ENCODE assay signal across 1 cellular context in genomic region chrX:1500701-1501624, GRCh38.
TF ChIP-seq lines count a peak whose summit lies in the region.

No MANE protein-coding gene starts in this region.

TF ChIP-seq in GM12878, 131 proteins besides CTCF, POLR2A, EP300 and RAD21 (continued from another document and continues in another):
- 0 out of 3 replicates have a peak, but pooled peaks of 1 of the 2 experiments have one; percentile 31 for TF ChIP-seq EGR1 (IDR thresholded peaks at IDR 0.05; ENCODE audit: borderline replicate concordance in 1 of 2, low read depth in 2 of 2, low read length in 2 of 2)
- no peak for TF ChIP-seq SIN3A (IDR thresholded peaks at IDR 0.05; ENCODE audit: low read depth, low read length)
- TF ChIP-seq RCOR1 (conservative IDR thresholded peaks at IDR 0.05; ENCODE audit: low read depth, low read length) = peak; percentile 79; the same call in 1 of the 2 replicates
- TF ChIP-seq RB1 (IDR thresholded peaks at IDR 0.05; ENCODE audit: borderline replicate concordance) = no peak
- TF ChIP-seq ZNF687 (IDR thresholded peaks at IDR 0.05) = peak; percentile 72
- TF ChIP-seq SREBF1 (IDR thresholded peaks at IDR 0.05; ENCODE audit: low read length) = no peak
- TF ChIP-seq, protein P1, sequence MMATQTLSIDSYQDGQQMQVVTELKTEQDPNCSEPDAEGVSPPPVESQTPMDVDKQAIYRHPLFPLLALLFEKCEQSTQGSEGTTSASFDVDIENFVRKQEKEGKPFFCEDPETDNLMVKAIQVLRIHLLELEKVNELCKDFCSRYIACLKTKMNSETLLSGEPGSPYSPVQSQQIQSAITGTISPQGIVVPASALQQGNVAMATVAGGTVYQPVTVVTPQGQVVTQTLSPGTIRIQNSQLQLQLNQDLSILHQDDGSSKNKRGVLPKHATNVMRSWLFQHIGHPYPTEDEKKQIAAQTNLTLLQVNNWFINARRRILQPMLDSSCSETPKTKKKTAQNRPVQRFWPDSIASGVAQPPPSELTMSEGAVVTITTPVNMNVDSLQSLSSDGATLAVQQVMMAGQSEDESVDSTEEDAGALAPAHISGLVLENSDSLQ (IDR thresholded peaks at IDR 0.05) = 0 out of 2 replicates have a peak, but pooled peaks have one; percentile 14
- peak; percentile 73 for TF ChIP-seq YY1 (IDR thresholded peaks at IDR 0.05; ENCODE audit: low read depth, low read length)
- TF ChIP-seq MTA3 (IDR thresholded peaks at IDR 0.05; ENCODE audit: borderline replicate concordance, low read length) = 0 out of 2 replicates have a peak, but pooled peaks have one; percentile 64
- no peak for TF ChIP-seq ZNF622 (IDR thresholded peaks at IDR 0.05)
- TF ChIP-seq STAT1 (conservative IDR thresholded peaks at IDR 0.05) = no peak
- TF ChIP-seq, protein P2, sequence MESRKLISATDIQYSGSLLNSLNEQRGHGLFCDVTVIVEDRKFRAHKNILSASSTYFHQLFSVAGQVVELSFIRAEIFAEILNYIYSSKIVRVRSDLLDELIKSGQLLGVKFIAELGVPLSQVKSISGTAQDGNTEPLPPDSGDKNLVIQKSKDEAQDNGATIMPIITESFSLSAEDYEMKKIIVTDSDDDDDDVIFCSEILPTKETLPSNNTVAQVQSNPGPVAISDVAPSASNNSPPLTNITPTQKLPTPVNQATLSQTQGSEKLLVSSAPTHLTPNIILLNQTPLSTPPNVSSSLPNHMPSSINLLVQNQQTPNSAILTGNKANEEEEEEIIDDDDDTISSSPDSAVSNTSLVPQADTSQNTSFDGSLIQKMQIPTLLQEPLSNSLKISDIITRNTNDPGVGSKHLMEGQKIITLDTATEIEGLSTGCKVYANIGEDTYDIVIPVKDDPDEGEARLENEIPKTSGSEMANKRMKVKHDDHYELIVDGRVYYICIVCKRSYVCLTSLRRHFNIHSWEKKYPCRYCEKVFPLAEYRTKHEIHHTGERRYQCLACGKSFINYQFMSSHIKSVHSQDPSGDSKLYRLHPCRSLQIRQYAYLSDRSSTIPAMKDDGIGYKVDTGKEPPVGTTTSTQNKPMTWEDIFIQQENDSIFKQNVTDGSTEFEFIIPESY (IDR thresholded peaks at IDR 0.05) = no peak
- TF ChIP-seq IKZF1 (conservative IDR thresholded peaks at IDR 0.05) = peak; percentile 91
- TF ChIP-seq TCF3 (IDR thresholded peaks at IDR 0.05; ENCODE audit: borderline replicate concordance, insufficient read depth, low read depth, low read length) = peak; percentile 90; the same call in 1 of the 2 replicates
- TF ChIP-seq ZNF217 (IDR thresholded peaks at IDR 0.05) = peak; percentile 97
- TF ChIP-seq NFIC (IDR thresholded peaks at IDR 0.05; ENCODE audit: low read depth, low read length) = peak; percentile 80
- TF ChIP-seq, protein P3, sequence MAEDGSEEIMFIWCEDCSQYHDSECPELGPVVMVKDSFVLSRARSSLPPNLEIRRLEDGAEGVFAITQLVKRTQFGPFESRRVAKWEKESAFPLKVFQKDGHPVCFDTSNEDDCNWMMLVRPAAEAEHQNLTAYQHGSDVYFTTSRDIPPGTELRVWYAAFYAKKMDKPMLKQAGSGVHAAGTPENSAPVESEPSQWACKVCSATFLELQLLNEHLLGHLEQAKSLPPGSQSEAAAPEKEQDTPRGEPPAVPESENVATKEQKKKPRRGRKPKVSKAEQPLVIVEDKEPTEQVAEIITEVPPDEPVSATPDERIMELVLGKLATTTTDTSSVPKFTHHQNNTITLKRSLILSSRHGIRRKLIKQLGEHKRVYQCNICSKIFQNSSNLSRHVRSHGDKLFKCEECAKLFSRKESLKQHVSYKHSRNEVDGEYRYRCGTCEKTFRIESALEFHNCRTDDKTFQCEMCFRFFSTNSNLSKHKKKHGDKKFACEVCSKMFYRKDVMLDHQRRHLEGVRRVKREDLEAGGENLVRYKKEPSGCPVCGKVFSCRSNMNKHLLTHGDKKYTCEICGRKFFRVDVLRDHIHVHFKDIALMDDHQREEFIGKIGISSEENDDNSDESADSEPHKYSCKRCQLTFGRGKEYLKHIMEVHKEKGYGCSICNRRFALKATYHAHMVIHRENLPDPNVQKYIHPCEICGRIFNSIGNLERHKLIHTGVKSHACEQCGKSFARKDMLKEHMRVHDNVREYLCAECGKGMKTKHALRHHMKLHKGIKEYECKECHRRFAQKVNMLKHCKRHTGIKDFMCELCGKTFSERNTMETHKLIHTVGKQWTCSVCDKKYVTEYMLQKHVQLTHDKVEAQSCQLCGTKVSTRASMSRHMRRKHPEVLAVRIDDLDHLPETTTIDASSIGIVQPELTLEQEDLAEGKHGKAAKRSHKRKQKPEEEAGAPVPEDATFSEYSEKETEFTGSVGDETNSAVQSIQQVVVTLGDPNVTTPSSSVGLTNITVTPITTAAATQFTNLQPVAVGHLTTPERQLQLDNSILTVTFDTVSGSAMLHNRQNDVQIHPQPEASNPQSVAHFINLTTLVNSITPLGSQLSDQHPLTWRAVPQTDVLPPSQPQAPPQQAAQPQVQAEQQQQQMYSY (CRISPR knock-in tag; IDR thresholded peaks at IDR 0.05) = no peak
- TF ChIP-seq, protein P4, sequence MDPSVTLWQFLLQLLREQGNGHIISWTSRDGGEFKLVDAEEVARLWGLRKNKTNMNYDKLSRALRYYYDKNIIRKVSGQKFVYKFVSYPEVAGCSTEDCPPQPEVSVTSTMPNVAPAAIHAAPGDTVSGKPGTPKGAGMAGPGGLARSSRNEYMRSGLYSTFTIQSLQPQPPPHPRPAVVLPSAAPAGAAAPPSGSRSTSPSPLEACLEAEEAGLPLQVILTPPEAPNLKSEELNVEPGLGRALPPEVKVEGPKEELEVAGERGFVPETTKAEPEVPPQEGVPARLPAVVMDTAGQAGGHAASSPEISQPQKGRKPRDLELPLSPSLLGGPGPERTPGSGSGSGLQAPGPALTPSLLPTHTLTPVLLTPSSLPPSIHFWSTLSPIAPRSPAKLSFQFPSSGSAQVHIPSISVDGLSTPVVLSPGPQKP (IDR thresholded peaks at IDR 0.05; ENCODE audit: low read depth, low read length) = no peak
- TF ChIP-seq MXI1 (IDR thresholded peaks at IDR 0.05; ENCODE audit: low read depth, low read length) = no peak
- TF ChIP-seq MYC (IDR thresholded peaks at IDR 0.05; ENCODE audit: insufficient read depth, insufficient read length, insufficient replicate concordance, low read length, severe bottlenecking) = no peak
- TF ChIP-seq ZZZ3 (IDR thresholded peaks at IDR 0.05; ENCODE audit: control insufficient read depth, insufficient read length, low read depth) = no peak
- no peak for TF ChIP-seq BCLAF1 (IDR thresholded peaks at IDR 0.05)
- no peak for TF ChIP-seq RBBP5 (conservative IDR thresholded peaks at IDR 0.05)
- TF ChIP-seq CUX1 (IDR thresholded peaks at IDR 0.05; ENCODE audit: insufficient replicate concordance, low read depth, low read length) = no peak
- no peak for TF ChIP-seq NR2C1 (IDR thresholded peaks at IDR 0.05)
- no peak for TF ChIP-seq KDM1A (IDR thresholded peaks at IDR 0.05; ENCODE audit: borderline replicate concordance)
- 0 out of 2 replicates have a peak, but pooled peaks have one; percentile 44 for TF ChIP-seq GABPA (IDR thresholded peaks at IDR 0.05; ENCODE audit: low read depth)
- TF ChIP-seq DPF2 (IDR thresholded peaks at IDR 0.05) = 0 out of 2 replicates have a peak, but pooled peaks have one; percentile 43
- TF ChIP-seq, protein P5, sequence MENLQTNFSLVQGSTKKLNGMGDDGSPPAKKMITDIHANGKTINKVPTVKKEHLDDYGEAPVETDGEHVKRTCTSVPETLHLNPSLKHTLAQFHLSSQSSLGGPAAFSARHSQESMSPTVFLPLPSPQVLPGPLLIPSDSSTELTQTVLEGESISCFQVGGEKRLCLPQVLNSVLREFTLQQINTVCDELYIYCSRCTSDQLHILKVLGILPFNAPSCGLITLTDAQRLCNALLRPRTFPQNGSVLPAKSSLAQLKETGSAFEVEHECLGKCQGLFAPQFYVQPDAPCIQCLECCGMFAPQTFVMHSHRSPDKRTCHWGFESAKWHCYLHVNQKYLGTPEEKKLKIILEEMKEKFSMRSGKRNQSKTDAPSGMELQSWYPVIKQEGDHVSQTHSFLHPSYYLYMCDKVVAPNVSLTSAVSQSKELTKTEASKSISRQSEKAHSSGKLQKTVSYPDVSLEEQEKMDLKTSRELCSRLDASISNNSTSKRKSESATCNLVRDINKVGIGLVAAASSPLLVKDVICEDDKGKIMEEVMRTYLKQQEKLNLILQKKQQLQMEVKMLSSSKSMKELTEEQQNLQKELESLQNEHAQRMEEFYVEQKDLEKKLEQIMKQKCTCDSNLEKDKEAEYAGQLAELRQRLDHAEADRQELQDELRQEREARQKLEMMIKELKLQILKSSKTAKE (IDR thresholded peaks at IDR 0.05; ENCODE audit: low read depth, poor library complexity, severe bottlenecking) = peak; percentile 90
- TF ChIP-seq HDAC6 (IDR thresholded peaks at IDR 0.05; ENCODE audit: unreplicated experiment) = no peak
- TF ChIP-seq YBX1 (IDR thresholded peaks at IDR 0.05) = no peak
